In the genomic region with DNA sequence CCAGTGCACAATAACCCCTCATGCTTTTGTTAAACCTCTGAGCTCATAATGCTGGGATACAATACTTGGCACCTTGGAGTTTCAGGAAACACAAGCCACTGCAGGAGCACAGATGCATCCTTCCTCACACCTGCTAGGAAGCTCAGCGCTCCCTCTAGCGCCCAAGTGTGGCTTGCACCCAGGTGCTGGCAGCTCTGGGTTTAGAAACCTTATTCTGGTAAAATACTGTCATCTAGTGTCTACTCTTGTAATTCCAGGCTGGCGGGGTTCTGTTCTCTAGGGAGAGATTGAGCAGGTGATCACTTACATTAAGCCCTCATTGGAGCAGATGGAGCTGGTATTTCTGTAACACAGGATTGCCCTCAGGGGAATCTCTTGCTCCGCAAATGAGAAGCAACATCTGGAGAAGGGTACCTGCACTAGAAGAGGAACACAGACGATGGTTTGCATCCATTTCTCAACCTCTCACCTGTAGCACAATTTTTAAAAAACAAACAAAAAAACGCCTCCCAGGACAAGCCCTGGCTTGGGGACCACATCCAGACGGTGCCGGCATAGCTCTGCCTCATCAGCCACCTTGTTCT, we compare ENCODE assay signal across 1 cellular context.
TF ChIP-seq lines count a peak whose summit lies in the region.

No MANE protein-coding gene starts in this region.

TF ChIP-seq in IMR-90, 13 proteins besides CTCF, POLR2A, EP300 and RAD21:
- TF ChIP-seq CHD1 (IDR thresholded peaks at IDR 0.05; ENCODE audit: low read depth, low read length), result peak; percentile 73; the same call in 1 of the 2 replicates
- TF ChIP-seq, protein P1, sequence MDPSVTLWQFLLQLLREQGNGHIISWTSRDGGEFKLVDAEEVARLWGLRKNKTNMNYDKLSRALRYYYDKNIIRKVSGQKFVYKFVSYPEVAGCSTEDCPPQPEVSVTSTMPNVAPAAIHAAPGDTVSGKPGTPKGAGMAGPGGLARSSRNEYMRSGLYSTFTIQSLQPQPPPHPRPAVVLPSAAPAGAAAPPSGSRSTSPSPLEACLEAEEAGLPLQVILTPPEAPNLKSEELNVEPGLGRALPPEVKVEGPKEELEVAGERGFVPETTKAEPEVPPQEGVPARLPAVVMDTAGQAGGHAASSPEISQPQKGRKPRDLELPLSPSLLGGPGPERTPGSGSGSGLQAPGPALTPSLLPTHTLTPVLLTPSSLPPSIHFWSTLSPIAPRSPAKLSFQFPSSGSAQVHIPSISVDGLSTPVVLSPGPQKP (IDR thresholded peaks at IDR 0.05; ENCODE audit: borderline replicate concordance, low read depth, low read length), result no peak
- TF ChIP-seq SMC3 (IDR thresholded peaks at IDR 0.05; ENCODE audit: low read depth, low read length), result peak; percentile 100
